1 cellular context compared by ENCODE assay signal in the genomic region with DNA sequence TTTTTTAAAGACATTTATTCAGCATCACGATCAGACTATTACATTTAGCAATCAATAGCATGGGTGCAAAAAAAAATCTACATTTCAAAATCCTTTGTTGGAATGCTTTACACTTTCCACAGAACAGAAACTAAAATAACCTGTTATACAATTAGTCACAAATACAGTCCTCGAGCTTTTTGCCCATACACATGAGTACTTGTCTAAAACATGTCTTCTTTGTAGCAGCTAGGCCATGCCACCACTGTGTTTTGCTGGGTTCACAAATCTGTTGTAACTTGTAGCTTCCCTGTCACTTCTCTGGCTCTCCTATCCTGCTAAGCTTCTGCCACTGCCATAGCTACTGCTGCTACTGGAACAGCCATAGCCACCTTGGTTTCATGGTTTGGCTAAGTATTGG.
TF ChIP-seq lines count a peak whose summit lies in the region.

No MANE protein-coding gene starts in this region.

TF ChIP-seq in H1, 55 proteins besides CTCF, POLR2A, EP300 and RAD21:
- TF ChIP-seq CHD2 (IDR thresholded peaks at IDR 0.05; ENCODE audit: low read length), result no peak
TF ChIP-seq in H1: peak in this region for 0.
